Comparison of ENCODE assay signal across 8 cellular contexts in genomic region chr11:3894128-3894731, GRCh38. TPM values are rescaled to one million over a fixed set of nuclear protein-coding genes. Genes with fewer than 3 reads are reported as not detected.
DNase-seq lines count a peak whose midpoint lies in the region; ATAC-seq and TF ChIP-seq lines count a peak whose summit lies in the region.
"Had no signal": no experiment of that assay in that cellular context is flagged by ENCODE, and none has a peak within 500 bp of the region (broad histone marks: within the 10 kb centered on the region; RNA-seq: fewer than 3 reads in every experiment).

No MANE protein-coding gene starts in this region.

- H3K27ac ChIP-seq in thoracic aorta, result peak overlapping the region in 1 of 2 donors; percentile 58

- H3K36me3 ChIP-seq in thoracic aorta, result no peaks in the 10 kb centered on the region

- H3K27me3 ChIP-seq in thoracic aorta (replicated peaks; ENCODE audit: insufficient read depth), result no peaks in the 10 kb centered on the region

- ATAC-seq in HG02610 (IDR thresholded peaks at IDR 0.05; ENCODE audit: unreplicated experiment) (peak; percentile 97), thoracic aorta (ENCODE audit: insufficient number of reproducible peaks, low FRiP score, low read depth) (peak; percentile 60)

- H3K4me3 ChIP-seq in thoracic aorta, result no peak overlapping the region

- peaks cover 30 to 39% of the 10 kb centered on the region in 2 donors for H3K4me1 ChIP-seq in thoracic aorta (ENCODE audit: control insufficient read depth in 1 of 2, low read depth in 2 of 2)

- peak; percentile 94 for DNase-seq in NOMO-1 treated with dmso at 0.1 percent for 144 hours (lab: John Stamatoyannopoulos, UW; ENCODE audit: unreplicated experiment)
- DNase-seq in fibroblast of peridontal ligament (ENCODE audit: extremely low read depth), result peak; percentile 55
- no peak for DNase-seq in thoracic aorta (ENCODE audit: low spot score)
- no peak for DNase-seq in stimulated activated CD4-positive, alpha-beta T cell treated with anti-CD3 and anti-CD28 coated beads, Interleukin-1b, Interleukin-23, amount 100 ng/mL, for 48 hours
- no peak for DNase-seq in activated T-cell treated with anti-CD3 and anti-CD28 coated beads, Interleukin-2, amount 50 U/mL, for 1 hour
- DNase-seq: activated T-cell treated with anti-CD3 and anti-CD28 coated beads, Interleukin-2, amount 50 U/mL, for 4 hours had no signal

- no peak for TF ChIP-seq CTCF in thoracic aorta (IDR thresholded peaks at IDR 0.05)

- no peaks in the 10 kb centered on the region for H3K9me3 ChIP-seq in thoracic aorta

- peak; percentile 26 for TF ChIP-seq POLR2A in GM18526 (IDR thresholded peaks at IDR 0.05; ENCODE audit: extremely low read depth, insufficient read length)

RNA-seq across cellular contexts. Expression of gene STIM1, which starts 38.8 kb away (rescaled TPM):
- total RNA-seq in thoracic aorta, result 10 to 100 TPM; 53.8 to 63.0 TPM

RNA-seq across cellular contexts. Expression of gene RHOG, which starts 53.5 kb away (rescaled TPM):
- 10 to 100 TPM; 49.4 to 69.7 TPM for total RNA-seq in thoracic aorta

Comparison
In these comparisons a context has a peak if more than half of its experiments do, and no peak if none do; other contexts are left out.
1. DNase-seq: peak in NOMO-1 treated with dmso at 0.1 percent for 144 hours (single experiment) and fibroblast of peridontal ligament (single experiment); none in thoracic aorta (single experiment), stimulated activated CD4-positive, alpha-beta T cell treated with anti-CD3 and anti-CD28 coated beads, Interleukin-1b, Interleukin-23, amount 100 ng/mL, for 48 hours (single experiment) and activated T-cell treated with anti-CD3 and anti-CD28 coated beads, Interleukin-2, amount 50 U/mL, for 1 hour (single experiment).